In genomic region chr22:19717691-19718254, GRCh38 we compare ENCODE assay signal across 9 cellular contexts. TPM values are rescaled to one million over a fixed set of nuclear protein-coding genes. Genes with fewer than 3 reads are reported as not detected.
DNase-seq lines count a peak whose midpoint lies in the region; ATAC-seq lines count a peak whose summit lies in the region.
"Had no signal": no experiment of that assay in that cellular context is flagged by ENCODE, and none has a peak within 500 bp of the region (broad histone marks: within the 10 kb centered on the region; RNA-seq: fewer than 3 reads in every experiment).

No MANE protein-coding gene starts in this region.

- no peak overlapping the region for H3K27ac Mint-ChIP-seq in memory B cell

- H3K9me3 Mint-ChIP-seq in memory B cell = no peaks in the 10 kb centered on the region

- H3K27me3 Mint-ChIP-seq in memory B cell = peaks cover 30% of the 10 kb centered on the region

- H3K4me3 Mint-ChIP-seq in memory B cell = peak overlapping the region; percentile 74

- H3K4me1 Mint-ChIP-seq in memory B cell = peaks cover 3% of the 10 kb centered on the region

- peak in 11 of 14 donors; percentile 9 to 74 (median 44) for DNase-seq in C1 segment of cervical spinal cord (lab: John Stamatoyannopoulos, UW)
- DNase-seq in NCI-H460 (ENCODE audit: extremely low read depth, low read depth) = peak; percentile 36
- DNase-seq in activated CD8-positive, alpha-beta memory T cell treated with anti-CD3 and anti-CD28 coated beads for 24 hours = peak; percentile 92
- DNase-seq in effector CD8-positive, alpha-beta T cell (lab: John Stamatoyannopoulos, UW) = peak; percentile 69
- DNase-seq in memory B cell (ENCODE audit: low spot score in 2 of 2) = peak; percentile 88 to 97
- peak; percentile 33 for DNase-seq in stimulated activated CD8-positive, alpha-beta memory T cell treated with anti-CD3 and anti-CD28 coated beads, Interleukin-12 subunit alpha, Interleukin-12 subunit beta, amount 100 ng/mL, for 24 hours (ENCODE audit: extremely low read depth)

- peak; percentile 71 for ATAC-seq in GM21825 (IDR thresholded peaks at IDR 0.05; ENCODE audit: unreplicated experiment)
- ATAC-seq in memory B cell (ENCODE audit: low read depth) = peak; percentile 93
- no peak for ATAC-seq in GM21528 (IDR thresholded peaks at IDR 0.05; ENCODE audit: low FRiP score, unreplicated experiment)

- H3K36me3 Mint-ChIP-seq in memory B cell = no peaks in the 10 kb centered on the region

RNA-seq across cellular contexts. Expression of gene SEPTIN5, which starts 3.5 kb away (rescaled TPM):
- total RNA-seq in NCI-H460 (2014; rRNA removed; shearing (Covaris generic)) = 11.7 and 17.4 TPM in 2 replicates
- 45.3 and 547 TPM in 2 replicates for polyA plus RNA-seq in NCI-H460 (2014; cell fraction: nucleus; rRNA removed)
- total RNA-seq: T-helper 1 cell treated with Interleukin-12 subunit alpha and Interleukin-12 subunit beta and Interleukin-4 antibody, amounts not matched to agents 30 ng/mL and 1 ng/mL, for 36 hours had no signal

RNA-seq across cellular contexts. Expression of gene GP1BB, which starts 5.6 kb away (rescaled TPM):
- 3.9 and 4.5 TPM in 2 replicates for total RNA-seq in NCI-H460 (2014; rRNA removed; shearing (Covaris generic))
- polyA plus RNA-seq in NCI-H460 (2014; cell fraction: nucleus; rRNA removed) = 7.2 and 7.9 TPM in 2 replicates
- total RNA-seq: T-helper 1 cell treated with Interleukin-12 subunit alpha and Interleukin-12 subunit beta and Interleukin-4 antibody, amounts not matched to agents 30 ng/mL and 1 ng/mL, for 36 hours had no signal

RNA-seq across cellular contexts. Expression of gene TBX1, which starts 42.8 kb away (rescaled TPM):
- total RNA-seq in NCI-H460 (2014; rRNA removed; shearing (Covaris generic)) = 2.6 and 3.3 TPM in 2 replicates
- polyA plus RNA-seq in NCI-H460 (2014; cell fraction: nucleus; rRNA removed) = 6.5 and 7.2 TPM in 2 replicates
- total RNA-seq: T-helper 1 cell treated with Interleukin-12 subunit alpha and Interleukin-12 subunit beta and Interleukin-4 antibody, amounts not matched to agents 30 ng/mL and 1 ng/mL, for 36 hours had no signal

Comparison
In these comparisons a context has a peak if more than half of its experiments do, and no peak if none do; other contexts are left out.
1. DNase-seq: peak in every context shown above with its lines; median percentile 92 in memory B cell; 92 in activated CD8-positive, alpha-beta memory T cell treated with anti-CD3 and anti-CD28 coated beads for 24 hours; 69 in effector CD8-positive, alpha-beta T cell; 44 in C1 segment of cervical spinal cord; 36 in NCI-H460; 33 in stimulated activated CD8-positive, alpha-beta memory T cell treated with anti-CD3 and anti-CD28 coated beads, Interleukin-12 subunit alpha, Interleukin-12 subunit beta, amount 100 ng/mL, for 24 hours.